Comparison of ENCODE assay signal across 8 cellular contexts in genomic region chr10:96395931-96396877, GRCh38. TPM values are rescaled to one million over a fixed set of nuclear protein-coding genes. Genes with fewer than 3 reads are reported as not detected.
DNase-seq lines count a peak whose midpoint lies in the region; ATAC-seq and TF ChIP-seq lines count a peak whose summit lies in the region.

No MANE protein-coding gene starts in this region.

- H3K36me3 Mint-ChIP-seq in activated naive CD8-positive, alpha-beta T cell treated with anti-CD3 and anti-CD28 coated beads for 36 hours = no peaks in the 10 kb centered on the region

- H3K4me3 ChIP-seq in HUES64 (ENCODE audit: low read length) = peak overlapping the region; percentile 45
- H3K4me3 ChIP-seq in prostate gland = no peak overlapping the region

- TF ChIP-seq CTCF in prostate gland (IDR thresholded peaks at IDR 0.05) = peak; percentile 69 to 84 (median 78)

- no peak overlapping the region for H3K4me3 Mint-ChIP-seq in activated naive CD8-positive, alpha-beta T cell treated with anti-CD3 and anti-CD28 coated beads for 36 hours

- H3K9ac ChIP-seq in HUES64 (ENCODE audit: low read depth, low read length) = peak overlapping the region; percentile 29; the same call in 1 of the 2 replicates

- TF ChIP-seq POLR2A in prostate gland (IDR thresholded peaks at IDR 0.05) = no peak

- peak; percentile 96 for ATAC-seq in SK-N-SH treated with all-trans-retinoic acid at 6 μM for 48 hours
- ATAC-seq in left cardiac atrium = peak; percentile 68 to 75
- no peak for ATAC-seq in HG03432 (IDR thresholded peaks at IDR 0.05; ENCODE audit: unreplicated experiment)

- H3K27me3 Mint-ChIP-seq in activated naive CD8-positive, alpha-beta T cell treated with anti-CD3 and anti-CD28 coated beads for 36 hours = peaks cover 24% of the 10 kb centered on the region

- H3K27ac ChIP-seq in HUES64 (ENCODE audit: low read depth, low read length) = no peak overlapping the region
- H3K27ac ChIP-seq in prostate gland = no peak overlapping the region

- 41% methylated on average over 24 of the region's 24 CpGs for WGBS in HUES64
- 28% methylated on average over 24 of the region's 24 CpGs for whole genome bisulfite sequencing in prostate gland

- peak; percentile 88 for DNase-seq in ELF-1 (ENCODE audit: low read depth, low spot score)
- peak; percentile 55 for DNase-seq in activated naive CD8-positive, alpha-beta T cell treated with anti-CD3 and anti-CD28 coated beads for 36 hours
- DNase-seq in left cardiac atrium = peak; percentile 76
- peak; percentile 63 for DNase-seq in prostate gland (ENCODE audit: low spot score)
- DNase-seq in NCI-H2107 treated with DMSO at 0.1 percent for 48 hours (lab: John Stamatoyannopoulos, UW; ENCODE audit: unreplicated experiment) = no peak

- H3K27me3 ChIP-seq in HUES64 (ENCODE audit: insufficient read depth, low read length) (peaks cover 10% of the 10 kb centered on the region), prostate gland (replicated peaks; ENCODE audit: insufficient read depth) (peaks cover 4% of the 10 kb centered on the region)

- H3K36me3 ChIP-seq in HUES64 (ENCODE audit: insufficient read depth, low read length) (no peaks in the 10 kb centered on the region), prostate gland (no peaks in the 10 kb centered on the region)

- intact Hi-C loops in left cardiac atrium (cut with DNase I) = loop anchor here (2.0 to 10.0 kb wide), 4 partner anchors 116 to 629 kb away; partner anchors contain the start of gene TLL2 (in 2 of the 2)
- intact Hi-C loops in prostate gland (cut with DNase I) = loop anchor here (5.0 to 10.0 kb wide), 3 partner anchors 116 to 436 kb away; partner anchors contain the start of genes LCOR and TLL2

- no peak overlapping the region for H3K27ac Mint-ChIP-seq in activated naive CD8-positive, alpha-beta T cell treated with anti-CD3 and anti-CD28 coated beads for 36 hours

- H3K9me3 ChIP-seq in HUES64 (ENCODE audit: insufficient read depth, low read depth, low read length) (no peaks in the 10 kb centered on the region), prostate gland (no peaks in the 10 kb centered on the region)

- H3K4me1 ChIP-seq in HUES64 (ENCODE audit: insufficient read depth, low read length) (peaks cover 14% of the 10 kb centered on the region), prostate gland (replicated peaks) (no peaks in the 10 kb centered on the region)

- H3K4me1 Mint-ChIP-seq in activated naive CD8-positive, alpha-beta T cell treated with anti-CD3 and anti-CD28 coated beads for 36 hours = peaks cover 4% of the 10 kb centered on the region

- no peaks in the 10 kb centered on the region for H3K9me3 Mint-ChIP-seq in activated naive CD8-positive, alpha-beta T cell treated with anti-CD3 and anti-CD28 coated beads for 36 hours

TF ChIP-seq in SK-N-SH treated with all-trans-retinoic acid at 6 μM for 48 hours, 23 proteins besides CTCF, POLR2A, EP300 and RAD21:
- TF ChIP-seq ZNF70 (CRISPR knock-in tag; IDR thresholded peaks at IDR 0.05) = peak; percentile 74
- TF ChIP-seq CREB5 (CRISPR knock-in tag; IDR thresholded peaks at IDR 0.05; ENCODE audit: low read depth) = no peak
TF ChIP-seq in SK-N-SH treated with all-trans-retinoic acid at 6 μM for 48 hours: peak in this region for 1.

RNA-seq across cellular contexts. Expression of gene OPALIN, which starts 37.4 kb away (rescaled TPM):
- polyA plus RNA-seq in HUES64 (2013, experiment 1 of 2) = 0.10 TPM
- 0.06 TPM for polyA plus RNA-seq in HUES64 (2013, experiment 2 of 2)
- total RNA-seq in activated naive CD8-positive, alpha-beta T cell treated with anti-CD3 and anti-CD28 coated beads for 36 hours = not detected
- total RNA-seq in left cardiac atrium = not detected
- total RNA-seq in prostate gland = under 1 TPM in 1 of 2 donors, not detected in 1; 0.17 TPM
